Comparison of ENCODE assay signal across 15 cellular contexts in the genomic region with DNA sequence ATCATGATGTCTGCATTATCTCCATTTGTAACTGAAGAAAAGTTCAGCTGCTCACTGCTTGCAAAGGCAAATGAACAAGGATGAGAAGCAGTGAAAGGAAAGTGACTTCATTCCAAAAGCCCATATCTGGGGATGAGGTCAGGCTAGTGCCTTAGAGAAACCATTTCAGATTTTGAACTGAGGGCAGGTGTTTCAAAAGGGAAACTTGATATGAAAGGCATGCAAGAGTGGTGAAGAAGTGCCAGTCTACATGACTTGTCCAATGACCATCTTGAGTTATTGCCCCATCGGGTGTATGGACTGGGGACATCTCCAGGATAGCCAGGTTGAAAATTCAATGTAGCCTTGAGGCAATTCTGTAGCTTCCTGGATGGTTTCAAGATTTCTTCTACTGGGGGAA. TPM values are rescaled to one million over a fixed set of nuclear protein-coding genes. Genes with fewer than 3 reads are reported as not detected.
DNase-seq lines count a peak whose midpoint lies in the region; ATAC-seq and TF ChIP-seq lines count a peak whose summit lies in the region.
"Had no signal": no experiment of that assay in that cellular context is flagged by ENCODE, and none has a peak within 500 bp of the region (broad histone marks: within the 10 kb centered on the region; RNA-seq: fewer than 3 reads in every experiment).

No MANE protein-coding gene starts in this region.

- H3K9ac ChIP-seq in MM.1S (ENCODE audit: low read length): no peak overlapping the region

- no peak overlapping the region for H3K4me3 Mint-ChIP-seq in type B pancreatic cell
- H3K4me3 Mint-ChIP-seq: B cell; CD8-positive, alpha-beta T cell had no signal

- DNase-seq in CD1c-positive myeloid dendritic cell (ENCODE audit: extremely low spot score) (peak; percentile 16), RPMI8226 (peak; percentile 28), myocyte (ENCODE audit: low read depth) (peak; percentile 86), type B pancreatic cell (ENCODE audit: extremely low spot score, unreplicated experiment) (no peak), MM.1S (no peak), KG1 (lab: John Stamatoyannopoulos, UW) (no peak)
- DNase-seq: C1 segment of cervical spinal cord; CD8-positive, alpha-beta T cell; COR-L47; DND-41; GDM1; GOT3 had no signal

- H3K36me3 Mint-ChIP-seq in type B pancreatic cell: no peaks in the 10 kb centered on the region
- H3K36me3 Mint-ChIP-seq: CD8-positive, alpha-beta T cell had no signal

- H3K27ac ChIP-seq in MM.1S (ENCODE audit: low read length): no peak overlapping the region

- no peaks in the 10 kb centered on the region for H3K9me3 ChIP-seq in MM.1S (replicated peaks; ENCODE audit: insufficient read depth, low read length)

- no peaks in the 10 kb centered on the region for H3K79me2 ChIP-seq in MM.1S (ENCODE audit: low read length)

- H3K27me3 ChIP-seq in MM.1S (replicated peaks; ENCODE audit: insufficient read depth, low read length): no peaks in the 10 kb centered on the region

- no peak overlapping the region for H3K4me3 ChIP-seq in MM.1S (ENCODE audit: low read length)
- H3K4me3 ChIP-seq: HAP-1 had no signal

- H3K9me3 Mint-ChIP-seq in type B pancreatic cell: peaks cover 19% of the 10 kb centered on the region

- no peaks in the 10 kb centered on the region for H4K20me1 ChIP-seq in MM.1S (ENCODE audit: insufficient read depth, low read length)

- peaks cover 28% of the 10 kb centered on the region for H3K4me1 Mint-ChIP-seq in type B pancreatic cell (ENCODE audit: unreplicated experiment)

- H3K27ac Mint-ChIP-seq in type B pancreatic cell: peak overlapping the region; percentile 40
- H3K27ac Mint-ChIP-seq: B cell; CD8-positive, alpha-beta T cell had no signal

- no peaks in the 10 kb centered on the region for H3K4me1 ChIP-seq in MM.1S (ENCODE audit: low read length)
- H3K4me1 ChIP-seq: HAP-1 had no signal

- no peak for ATAC-seq in HG03521 (IDR thresholded peaks at IDR 0.05; ENCODE audit: unreplicated experiment)
- ATAC-seq: CD8-positive, alpha-beta T cell had no signal

- no peak overlapping the region for H2AFZ ChIP-seq in MM.1S (ENCODE audit: low read length)

- TF ChIP-seq CTCF in type B pancreatic cell (conservative IDR thresholded peaks at IDR 0.05) (no peak), MM.1S (IDR thresholded peaks at IDR 0.05; ENCODE audit: low read length) (no peak)

- H3F3A ChIP-seq in MM.1S (ENCODE audit: insufficient read depth, low read length): 0 out of 2 replicates have a peak, but pooled peaks cover 3% of the 10 kb centered on the region

- no peak overlapping the region for H3K4me2 ChIP-seq in MM.1S (ENCODE audit: low read depth, low read length)

- no peaks in the 10 kb centered on the region for H3K27me3 Mint-ChIP-seq in type B pancreatic cell
- H3K27me3 Mint-ChIP-seq: B cell had no signal

- no peaks in the 10 kb centered on the region for H3K36me3 ChIP-seq in MM.1S (replicated peaks; ENCODE audit: insufficient read depth, low read length)
- H3K36me3 ChIP-seq: HAP-1 had no signal

- no peaks in the 10 kb centered on the region for H3K9me2 ChIP-seq in MM.1S (replicated peaks; ENCODE audit: insufficient read depth, low read length)

RNA-seq across cellular contexts. Expression of a gene that starts 7.3 kb away (rescaled TPM):
- total RNA-seq in myocyte (5.1 and 9.2 TPM in 2 replicates), type B pancreatic cell (ENCODE audit: low replicate concordance) (0.67 and 1.4 TPM in 2 replicates)
- 11.2 TPM for polyA plus RNA-seq in myocyte (2012)
- total RNA-seq: B cell; CD8-positive, alpha-beta T cell had no signal

RNA-seq across cellular contexts. Expression of a gene that starts 30.4 kb away (rescaled TPM):
- 31.6 and 33.2 TPM in 2 replicates for total RNA-seq in myocyte
- 90.7 TPM for polyA plus RNA-seq in myocyte (2012)
- 23.7 and 30.4 TPM in 2 replicates for total RNA-seq in type B pancreatic cell (ENCODE audit: low replicate concordance)

RNA-seq across cellular contexts. Expression of a gene that starts 44.0 kb away (rescaled TPM):
- total RNA-seq in myocyte (0.86 and 1.0 TPM in 2 replicates), type B pancreatic cell (ENCODE audit: low replicate concordance) (5.4 and 6.8 TPM in 2 replicates)
- 17.1 TPM for polyA plus RNA-seq in myocyte (2012)

RNA-seq across cellular contexts. Expression of a gene that starts 48.4 kb away (rescaled TPM):
- total RNA-seq in myocyte: 1.4 and 1.7 TPM in 2 replicates
- 2.4 TPM for polyA plus RNA-seq in myocyte (2012)
- 2.0 and 2.3 TPM in 2 replicates for total RNA-seq in type B pancreatic cell (ENCODE audit: low replicate concordance)

Comparison
In these comparisons a context has a peak if more than half of its experiments do, and no peak if none do; other contexts are left out.
1. DNase-seq: peak in CD1c-positive myeloid dendritic cell (single experiment), RPMI8226 (single experiment) and myocyte (single experiment); none in type B pancreatic cell (single experiment), MM.1S (single experiment) and KG1 (single experiment).